ENCODE assay signal across 12 cellular contexts in the genomic region with DNA sequence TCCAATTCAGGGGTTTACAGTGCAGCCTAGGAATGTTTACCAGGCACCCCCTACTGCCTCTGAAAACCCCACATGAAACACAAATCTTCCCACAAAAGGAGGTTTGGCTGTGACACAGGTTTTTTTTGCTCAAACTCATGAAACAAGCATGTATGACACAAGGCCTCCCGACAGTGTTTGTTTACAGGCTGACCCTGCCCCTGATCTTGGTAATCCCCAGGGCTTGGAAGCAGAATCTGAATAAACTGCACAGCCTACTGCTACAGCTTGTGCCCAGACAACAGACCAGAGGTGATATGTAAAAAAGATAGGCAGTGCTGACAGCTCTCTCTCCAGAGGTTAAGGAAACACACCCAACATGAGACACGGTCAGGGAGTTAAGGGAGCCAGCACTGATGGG.
DNase-seq lines count a peak whose midpoint lies in the region; ATAC-seq and TF ChIP-seq lines count a peak whose summit lies in the region.
"Had no signal": no experiment of that assay in that cellular context is flagged by ENCODE, and none has a peak within 500 bp of the region (broad histone marks: within the 10 kb centered on the region; RNA-seq: fewer than 3 reads in every experiment).

No MANE protein-coding gene starts in this region.

- H2BK15ac ChIP-seq in neuronal stem cell (ENCODE audit: low read length) = no peak overlapping the region

- H3K4me1 ChIP-seq in SJSA1 (replicated peaks) (peaks cover 48% of the 10 kb centered on the region), neuronal stem cell (ENCODE audit: control insufficient read depth in 2 of 2, insufficient read depth in 1 of 2, low read depth in 1 of 2, low read length in 2 of 2) (peaks cover 9 to 11% of the 10 kb centered on the region in 2 donors)

- H3K4me2 ChIP-seq in neuronal stem cell (ENCODE audit: insufficient read depth, low read length, poor library complexity, severe bottlenecking) = no peak overlapping the region

- H3K27ac ChIP-seq in SJSA1 = peak overlapping the region; percentile 67
- H3K27ac ChIP-seq in neuronal stem cell (replicated peaks; ENCODE audit: low read length) = no peak overlapping the region

- H3K4ac ChIP-seq in neuronal stem cell (ENCODE audit: low read length) = no peak overlapping the region

- H4K91ac ChIP-seq in neuronal stem cell (ENCODE audit: low read depth, low read length, poor library complexity) = no peak overlapping the region

- no peak overlapping the region for H3K27ac Mint-ChIP-seq in natural killer cell treated with Interleukin-12 subunit alpha and Interleukin-12 subunit beta and Interleukin-15 and Interleukin-18, amount 100 ng/mL, for 72 hours
- H3K27ac Mint-ChIP-seq: dendritic cell treated with granulocyte-macrophage colony-stimulating factor and Interleukin-4, amounts not matched to agents 40 ng/mL and 50 ng/mL, for 4 days had no signal

- no peaks in the 10 kb centered on the region for H3K9me3 Mint-ChIP-seq in natural killer cell treated with Interleukin-12 subunit alpha and Interleukin-12 subunit beta and Interleukin-15 and Interleukin-18, amount 100 ng/mL, for 72 hours
- H3K9me3 Mint-ChIP-seq: dendritic cell treated with granulocyte-macrophage colony-stimulating factor and Interleukin-4, amounts not matched to agents 40 ng/mL and 50 ng/mL, for 4 days had no signal

- H3K14ac ChIP-seq in neuronal stem cell (ENCODE audit: low read length) = no peak overlapping the region

- no peak overlapping the region for H3K4me3 Mint-ChIP-seq in natural killer cell treated with Interleukin-12 subunit alpha and Interleukin-12 subunit beta and Interleukin-15 and Interleukin-18, amount 100 ng/mL, for 72 hours
- H3K4me3 Mint-ChIP-seq: dendritic cell treated with granulocyte-macrophage colony-stimulating factor and Interleukin-4, amounts not matched to agents 40 ng/mL and 50 ng/mL, for 4 days had no signal

- ATAC-seq in natural killer cell treated with Interleukin-12 subunit alpha and Interleukin-12 subunit beta and Interleukin-15 and Interleukin-18, amount 100 ng/mL, for 72 hours = no peak
- no peak for ATAC-seq in GM18861 (IDR thresholded peaks at IDR 0.05; ENCODE audit: unreplicated experiment)

- H3K4me1 Mint-ChIP-seq in natural killer cell treated with Interleukin-12 subunit alpha and Interleukin-12 subunit beta and Interleukin-15 and Interleukin-18, amount 100 ng/mL, for 72 hours (ENCODE audit: low read depth in 2 of 2) = peaks cover 28 to 35% of the 10 kb centered on the region in 2 donors

- peaks cover 2% of the 10 kb centered on the region for H3K36me3 Mint-ChIP-seq in natural killer cell treated with Interleukin-12 subunit alpha and Interleukin-12 subunit beta and Interleukin-15 and Interleukin-18, amount 100 ng/mL, for 72 hours

- no peak overlapping the region for H2BK120ac ChIP-seq in neuronal stem cell (ENCODE audit: low read depth, low read length)

- H3K36me3 ChIP-seq in SJSA1 (peaks cover 6% of the 10 kb centered on the region), neuronal stem cell (replicated peaks in 1 of 2; ENCODE audit: control insufficient read depth in 2 of 2, insufficient read depth in 2 of 2, low read length in 2 of 2) (peaks cover 0 to 25% of the 10 kb centered on the region in 2 donors)

- no peak overlapping the region for H2BK12ac ChIP-seq in neuronal stem cell (ENCODE audit: low read length)

- no peak overlapping the region for H2AFZ ChIP-seq in neuronal stem cell (ENCODE audit: low read length)

- TF ChIP-seq CTCF in fibroblast of pulmonary artery (IDR thresholded peaks at IDR 0.05; ENCODE audit: low read length, missing control alignments) = no peak

- DNase-seq in EH (ENCODE audit: low read depth) (peak; percentile 86), SJSA1 (ENCODE audit: low read depth in 1 of 2, low spot score in 2 of 2) (peak; percentile 79 to 83), fibroblast of pulmonary artery (ENCODE audit: low read depth) (peak; percentile 73), non-pigmented ciliary epithelial cell (ENCODE audit: low read depth) (peak; percentile 75), retina (no peak), neuronal stem cell (ENCODE audit: low spot score) (no peak)
- no peak for DNase-seq in natural killer cell treated with Interleukin-12 subunit alpha and Interleukin-12 subunit beta and Interleukin-15 and Interleukin-18, amount 100 ng/mL, for 72 hours (ENCODE audit: low spot score)
- DNase-seq: GOT3; NCI-H1048; NK-92 treated with Interleukin-12 subunit alpha and Interleukin-12 subunit beta, amount 100 ng/mL, for 24 hours had no signal

- H3K27me3 ChIP-seq in SJSA1 (replicated peaks) (no peaks in the 10 kb centered on the region), neuronal stem cell (ENCODE audit: control insufficient read depth in 3 of 3, insufficient read depth in 3 of 3, low read depth in 1 of 3, low read length in 3 of 3) (no peaks in the 10 kb centered on the region)

- H2BK5ac ChIP-seq in neuronal stem cell (ENCODE audit: low read length) = no peak overlapping the region

- H3K23ac ChIP-seq in neuronal stem cell (ENCODE audit: low read depth, low read length, poor library complexity) = no peak overlapping the region

- WGBS in neuronal stem cell (ENCODE audit: extremely low coverage in 2 of 2, insufficient read length in 2 of 2, insufficient replicate concordance in 1 of 2), 2 donors = no CpG with 5 or more reads among the region's 2 CpGs

- H3K18ac ChIP-seq in neuronal stem cell (ENCODE audit: low read length) = no peak overlapping the region

- H3K4me3 ChIP-seq in SJSA1 (no peak overlapping the region), fibroblast of pulmonary artery (replicated peaks; ENCODE audit: low read depth, low read length) (no peak overlapping the region), neuronal stem cell (ENCODE audit: low read length in 2 of 2) (no peak overlapping the region)

- H3K27me3 Mint-ChIP-seq in natural killer cell treated with Interleukin-12 subunit alpha and Interleukin-12 subunit beta and Interleukin-15 and Interleukin-18, amount 100 ng/mL, for 72 hours = no peaks in the 10 kb centered on the region
- H3K27me3 Mint-ChIP-seq: dendritic cell treated with granulocyte-macrophage colony-stimulating factor and Interleukin-4, amounts not matched to agents 40 ng/mL and 50 ng/mL, for 4 days had no signal

- no peak overlapping the region for H3K9ac ChIP-seq in neuronal stem cell (ENCODE audit: low read depth, low read length, poor library complexity)

- no peak overlapping the region for H2AK5ac ChIP-seq in neuronal stem cell (ENCODE audit: low read depth, low read length)

- no peak overlapping the region for H4K8ac ChIP-seq in neuronal stem cell (ENCODE audit: low read depth, low read length)

- no peaks in the 10 kb centered on the region for H3K79me1 ChIP-seq in neuronal stem cell (ENCODE audit: low read depth, low read length)

- H3K9me3 ChIP-seq in SJSA1 (replicated peaks) = no peaks in the 10 kb centered on the region
- no peaks in the 10 kb centered on the region for H3K9me3 ChIP-seq in neuronal stem cell (replicated peaks in 1 of 2; ENCODE audit: control insufficient read depth in 2 of 2, insufficient read depth in 1 of 2, low read depth in 1 of 2, low read length in 2 of 2)

Comparison
In these comparisons a context has a peak if more than half of its experiments do, and no peak if none do; other contexts are left out.
1. DNase-seq: peak in EH (single experiment), SJSA1 (2 of 2), fibroblast of pulmonary artery (single experiment) and non-pigmented ciliary epithelial cell (single experiment); none in retina (single experiment), natural killer cell treated with Interleukin-12 subunit alpha and Interleukin-12 subunit beta and Interleukin-15 and Interleukin-18, amount 100 ng/mL, for 72 hours (single experiment) and neuronal stem cell (single experiment).